ENCODE assay signal across 13 cellular contexts in the genomic region with DNA sequence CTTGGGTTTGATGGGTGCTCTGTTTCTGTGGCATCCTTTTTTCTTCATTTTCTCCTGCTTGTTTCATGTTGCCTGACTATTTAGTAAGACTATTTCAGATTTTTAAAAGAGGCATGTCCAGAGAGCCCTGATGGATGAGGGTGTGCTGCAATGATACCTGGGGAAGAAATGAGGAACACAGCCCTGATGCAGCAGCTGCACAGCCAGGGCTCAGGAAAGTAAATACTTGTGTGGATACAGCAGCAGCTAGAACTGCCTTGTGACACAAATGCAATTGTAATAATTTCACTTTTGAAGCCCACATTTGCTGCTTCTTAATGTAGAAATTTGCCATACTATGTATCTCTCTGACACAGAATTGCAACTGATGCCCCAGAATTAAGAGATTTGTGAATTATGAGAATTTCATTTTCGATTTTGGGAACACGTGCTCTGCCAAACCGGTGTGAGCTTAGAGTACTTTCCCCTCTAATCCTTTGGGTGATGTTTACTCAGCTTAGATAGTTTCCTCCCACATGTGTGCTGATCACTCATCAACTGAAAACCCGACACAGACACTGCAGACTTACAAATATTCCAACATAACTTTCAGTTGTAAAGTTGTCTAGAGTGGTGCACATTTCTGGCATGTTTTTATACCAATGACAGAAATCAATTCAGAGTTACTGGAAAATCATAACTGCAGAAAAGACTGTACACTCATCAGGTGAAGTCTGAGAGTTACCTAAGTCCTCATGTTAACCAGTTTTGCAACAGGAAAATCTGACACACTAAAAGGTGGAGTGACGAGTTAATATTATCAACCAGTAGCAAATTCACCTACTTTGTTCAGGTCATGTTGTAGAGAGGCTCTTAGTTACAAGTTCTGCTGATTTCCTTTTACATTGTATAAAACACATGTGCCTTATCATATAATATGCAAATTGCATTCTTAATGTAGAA.
DNase-seq lines count a peak whose midpoint lies in the region; ATAC-seq, FAIRE-seq and TF ChIP-seq lines count a peak whose summit lies in the region.
"Had no signal": no experiment of that assay in that cellular context is flagged by ENCODE, and none has a peak within 500 bp of the region (broad histone marks: within the 10 kb centered on the region; RNA-seq: fewer than 3 reads in every experiment).

No MANE protein-coding gene starts in this region.

- RAD21 ChIA-PET in GM12878 (lab: Charles Lee; ENCODE audit: unreplicated experiment) = interaction anchor here (1.1 to 2.4 kb wide), 2 partner anchors 9 to 22 kb away, joined by 4 to 7 read pairs; no protein-coding TSS in a partner anchor

- peak overlapping the region; percentile 77 for H3K4me2 ChIP-seq in MM.1S (ENCODE audit: low read depth, low read length)
- H3K4me2 ChIP-seq in GM12878 (ENCODE audit: control insufficient read depth, insufficient read depth) = no peak overlapping the region
- H3K4me2 ChIP-seq: SK-N-SH had no signal

- H3K9me3 ChIP-seq in MM.1S (replicated peaks; ENCODE audit: insufficient read depth, low read length) (no peaks in the 10 kb centered on the region), GM12878 (replicated peaks; ENCODE audit: control insufficient read depth, insufficient read depth, low read length) (no peaks in the 10 kb centered on the region; the same call in 2 of the 3 replicates)
- H3K9me3 ChIP-seq: SK-N-SH had no signal

- H3K4me1 Mint-ChIP-seq in natural killer cell treated with Interleukin-12 subunit alpha and Interleukin-12 subunit beta and Interleukin-15 and Interleukin-18, amount 100 ng/mL, for 72 hours (ENCODE audit: low read depth in 2 of 2) = no peaks in the 10 kb centered on the region

- H3K9ac ChIP-seq in MM.1S (ENCODE audit: low read length) = peak overlapping the region; percentile 33; the same call in 1 of the 2 replicates
- no peak overlapping the region for H3K9ac ChIP-seq in GM12878 (ENCODE audit: control insufficient read depth, insufficient read depth, low read length)
- H3K9ac ChIP-seq: SK-N-SH had no signal

- H3K4me3 Mint-ChIP-seq in natural killer cell treated with Interleukin-12 subunit alpha and Interleukin-12 subunit beta and Interleukin-15 and Interleukin-18, amount 100 ng/mL, for 72 hours = no peak overlapping the region
- H3K4me3 Mint-ChIP-seq: CD4-positive, CD25-positive, alpha-beta regulatory T cell had no signal

- H3K4me1 ChIP-seq in MM.1S (ENCODE audit: low read length) (peaks cover 23% of the 10 kb centered on the region), GM12878 (ENCODE audit: control insufficient read depth, insufficient read depth, low read length) (no peaks in the 10 kb centered on the region)

- H3K27me3 ChIP-seq in MM.1S (replicated peaks; ENCODE audit: insufficient read depth, low read length) (no peaks in the 10 kb centered on the region), GM12878 (replicated peaks in 1 of 2; ENCODE audit: control insufficient read depth in 2 of 2, insufficient read depth in 2 of 2, low read length in 1 of 2) (no peaks in the 10 kb centered on the region)

- H3K79me2 ChIP-seq in MM.1S (ENCODE audit: low read length) (no peaks in the 10 kb centered on the region), GM12878 (ENCODE audit: control insufficient read depth, insufficient read depth, low read length) (no peaks in the 10 kb centered on the region)

- H3K27ac Mint-ChIP-seq in natural killer cell treated with Interleukin-12 subunit alpha and Interleukin-12 subunit beta and Interleukin-15 and Interleukin-18, amount 100 ng/mL, for 72 hours = no peak overlapping the region

- no peak for FAIRE-seq in GM12878 (lab: Jason Lieb, UNC)

- peak; percentile 93 for DNase-seq in MM.1S
- DNase-seq in GM12878 (ENCODE audit: low read depth, low spot score) = no peak
- DNase-seq in left ventricle myocardium superior = no peak
- DNase-seq in natural killer cell treated with Interleukin-12 subunit alpha and Interleukin-12 subunit beta and Interleukin-15 and Interleukin-18, amount 100 ng/mL, for 72 hours (ENCODE audit: low spot score) = no peak
- DNase-seq in activated CD4-positive, CD25-positive, alpha-beta regulatory T cell treated with anti-CD3 and anti-CD28 coated beads, Interleukin-2, amount 50 U/mL, for 72 hours = no peak
- DNase-seq: kidney, NCI-H187, nucleus accumbens, SK-N-SH had no signal

- H3K27ac ChIP-seq in MM.1S (ENCODE audit: low read length) (peak overlapping the region; percentile 80), GM12878 (ENCODE audit: control insufficient read depth, insufficient read depth) (no peak overlapping the region)

- H3K36me3 Mint-ChIP-seq in natural killer cell treated with Interleukin-12 subunit alpha and Interleukin-12 subunit beta and Interleukin-15 and Interleukin-18, amount 100 ng/mL, for 72 hours = no peaks in the 10 kb centered on the region
- H3K36me3 Mint-ChIP-seq: CD4-positive, CD25-positive, alpha-beta regulatory T cell had no signal

- no TSS peak for BruUV-seq in GM12878 (replicated peaks; lab: Mats Ljungman, UMichigan)

- H2AFZ ChIP-seq in MM.1S (ENCODE audit: low read length) (peak overlapping the region; percentile 73), GM12878 (ENCODE audit: control insufficient read depth, low read depth, low read length) (no peak overlapping the region)

- no peak for TF ChIP-seq CTCF in MM.1S (IDR thresholded peaks at IDR 0.05; ENCODE audit: low read length)
- no peak for TF ChIP-seq CTCF in GM12878 (IDR thresholded peaks at IDR 0.05 in 2 of 3, conservative IDR thresholded peaks at IDR 0.05 in 1 of 3; ENCODE audit: control insufficient read depth in 2 of 3, extremely low read depth in 1 of 3, insufficient read depth in 1 of 3, low read depth in 3 of 3, low read length in 3 of 3)

- in situ Hi-C loops in GM12878 (cut with MboI) = no loop called here

- intact Hi-C loops in GM12878 (cut with micrococcal nuclease; ENCODE audit: unreplicated experiment) = no loop called here
- intact Hi-C loops in left ventricle myocardium superior (cut with micrococcal nuclease) = no loop called here

- POLR2A ChIA-PET in GM12878 (lab: Charles Lee) = interaction anchor here (0.5 to 2.2 kb wide), 2 partner anchors 12 to 27 kb away, joined by 3 to 5 read pairs; no protein-coding TSS in a partner anchor

- peaks cover 23% of the 10 kb centered on the region for H3F3A ChIP-seq in MM.1S (ENCODE audit: insufficient read depth, low read length)

- ATAC-seq in GM18505 (IDR thresholded peaks at IDR 0.05; ENCODE audit: unreplicated experiment) = peak; percentile 94
- peak; percentile 81 for ATAC-seq in GM21825 (IDR thresholded peaks at IDR 0.05; ENCODE audit: unreplicated experiment)
- peak; percentile 32; the same call in 1 of the 3 replicates for ATAC-seq in GM12878
- no peak for ATAC-seq in left ventricle myocardium superior
- no peak for ATAC-seq in SK-N-SH treated with all-trans-retinoic acid at 6 μM for 48 hours
- no peak for ATAC-seq in natural killer cell treated with Interleukin-12 subunit alpha and Interleukin-12 subunit beta and Interleukin-15 and Interleukin-18, amount 100 ng/mL, for 72 hours

- no peaks in the 10 kb centered on the region for H4K20me1 ChIP-seq in MM.1S (ENCODE audit: insufficient read depth, low read length)
- no peaks in the 10 kb centered on the region for H4K20me1 ChIP-seq in GM12878 (ENCODE audit: control insufficient read depth, insufficient read depth)

- no peaks in the 10 kb centered on the region for H3K27me3 Mint-ChIP-seq in natural killer cell treated with Interleukin-12 subunit alpha and Interleukin-12 subunit beta and Interleukin-15 and Interleukin-18, amount 100 ng/mL, for 72 hours
- H3K27me3 Mint-ChIP-seq: CD4-positive, CD25-positive, alpha-beta regulatory T cell had no signal

- no peaks in the 10 kb centered on the region for H3K9me2 ChIP-seq in MM.1S (replicated peaks; ENCODE audit: insufficient read depth, low read length)
- H3K9me2 ChIP-seq: SK-N-SH had no signal

- under 1% methylated on average over 5 of the region's 5 CpGs for WGBS in GM12878 (ENCODE audit: insufficient coverage, insufficient replicate concordance, low lambda C conversion rate, missing lambda C conversion rate)

- H3K4me3 ChIP-seq in MM.1S (ENCODE audit: low read length) = peak overlapping the region; percentile 53
- H3K4me3 ChIP-seq in GM12878 = no peak overlapping the region

- no peak for TF ChIP-seq EP300 in GM12878 (IDR thresholded peaks at IDR 0.05; ENCODE audit: borderline replicate concordance in 1 of 2, control insufficient read depth in 1 of 2, low read depth in 2 of 2, low read length in 2 of 2)

- TF ChIP-seq POLR2A in GM18505 (IDR thresholded peaks at IDR 0.05; ENCODE audit: borderline replicate concordance, extremely low read depth, insufficient read depth, insufficient read length) = no peak
- TF ChIP-seq POLR2A in GM12878 (IDR thresholded peaks at IDR 0.05; ENCODE audit: low read depth, low read length) = no peak

- SMC1A ChIA-PET in GM12878 (lab: Charles Lee; ENCODE audit: uncharacterized antibody, unreplicated experiment) = interaction anchor here (0.7 to 1.5 kb wide), 10 partner anchors 11 to 304 kb away, joined by 3 to 7 read pairs (median 4); no protein-coding TSS in a partner anchor

- peaks cover 6% of the 10 kb centered on the region for H3K9me3 Mint-ChIP-seq in natural killer cell treated with Interleukin-12 subunit alpha and Interleukin-12 subunit beta and Interleukin-15 and Interleukin-18, amount 100 ng/mL, for 72 hours

- H3K36me3 ChIP-seq in MM.1S (replicated peaks; ENCODE audit: insufficient read depth, low read length) = no peaks in the 10 kb centered on the region
- no peaks in the 10 kb centered on the region for H3K36me3 ChIP-seq in GM12878 (ENCODE audit: control insufficient read depth in 2 of 2, insufficient read depth in 2 of 2, low read length in 1 of 2)

- CTCF ChIA-PET in GM12878 (lab: Yijun Ruan, JAX) = interaction anchor here (1.1 kb wide), 1 partner anchor 12 kb away, joined by 3 read pairs; no protein-coding TSS in a partner anchor

- TF ChIP-seq RAD21 in GM12878 (IDR thresholded peaks at IDR 0.05; ENCODE audit: insufficient read depth, low read depth, low read length) = no peak

TF ChIP-seq in GM12878, 131 proteins besides CTCF, POLR2A, EP300 and RAD21 (continues in another document):
- TF ChIP-seq SPI1 (IDR thresholded peaks at IDR 0.05; ENCODE audit: borderline replicate concordance, insufficient read depth, low read depth, low read length) (0 out of 2 replicates have a peak, but pooled peaks have one; percentile 3), HDAC2 (IDR thresholded peaks at IDR 0.05) (no peak), BHLHE40 (IDR thresholded peaks at IDR 0.05; ENCODE audit: borderline replicate concordance in 1 of 2, low read depth in 2 of 2, low read length in 1 of 2) (peak; percentile 40 to 56; a peak in 2 of 4 replicates), POLR2AphosphoS5 (IDR thresholded peaks at IDR 0.05; ENCODE audit: low read length) (no peak), RAD51 (IDR thresholded peaks at IDR 0.05) (peak; percentile 54)

TF ChIP-seq in SK-N-SH treated with all-trans-retinoic acid at 6 μM for 48 hours, 23 proteins besides CTCF, POLR2A, EP300 and RAD21 (continues in another document):
- TF ChIP-seq PPARA (CRISPR knock-in tag; IDR thresholded peaks at IDR 0.05; ENCODE audit: borderline replicate concordance) = no peak
- no peak for TF ChIP-seq GLIS3 (CRISPR knock-in tag; IDR thresholded peaks at IDR 0.05)

Comparison
In these comparisons a context has a peak if more than half of its experiments do, and no peak if none do; other contexts are left out.
1. ATAC-seq: peak in GM18505 (single experiment), GM21825 (single experiment) and GM12878 (single experiment); none in left ventricle myocardium superior (single experiment), SK-N-SH treated with all-trans-retinoic acid at 6 μM for 48 hours (single experiment) and natural killer cell treated with Interleukin-12 subunit alpha and Interleukin-12 subunit beta and Interleukin-15 and Interleukin-18, amount 100 ng/mL, for 72 hours (0 of 2).